20 cellular contexts compared by ENCODE assay signal in the genomic region with DNA sequence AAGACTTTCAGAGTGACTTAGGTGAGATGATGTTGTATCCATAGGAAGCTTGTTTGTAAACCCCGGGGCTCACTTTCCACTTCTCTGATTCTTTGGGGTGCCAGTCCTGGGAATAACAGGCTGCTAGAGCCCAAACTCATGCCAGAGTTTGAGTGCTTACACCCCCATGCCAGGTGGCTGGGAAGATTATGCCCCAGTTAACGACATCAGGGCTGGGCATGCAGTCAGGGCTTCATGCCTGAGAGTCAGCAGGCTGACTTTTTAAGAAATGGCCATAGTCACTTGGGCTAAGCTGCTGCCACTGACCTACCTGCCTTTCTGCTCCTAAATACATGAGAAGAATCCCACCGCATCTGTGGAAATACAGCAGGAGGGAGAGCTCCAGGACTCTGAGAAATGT.
"Had no signal": no experiment of that assay in that cellular context is flagged by ENCODE, and none has a peak within 500 bp of the region (broad histone marks: within the 10 kb centered on the region; RNA-seq: fewer than 3 reads in every experiment).

No MANE protein-coding gene starts in this region.

- DNase-seq: IMR-90, Karpas-422, KG1, MG63, NCI-H1092, NCI-H1105 treated with DMSO at 0.1 percent for 48 hours, NCI-H1417 treated with DMSO at 0.1 percent for 48 hours, NCI-H146, NCI-H1694 treated with DMSO at 0.1 percent for 48 hours, NCI-H1930, NCI-H2081, NCI-H2107, NCI-H2227 treated with DMSO at 0.1 percent for 48 hours, NCI-H526, NCI-H82, RPMI8226, SHP77, SK-N-SH, SW 1271 had no signal

- H3K4me3 ChIP-seq: MG63 had no signal

- ATAC-seq: HepG2 had no signal

- H3K36me3 ChIP-seq: MG63 had no signal

- H3K27me3 ChIP-seq: MG63 had no signal
